In genomic region chr21:35599164-35599563, GRCh38 we compare ENCODE assay signal across 17 cellular contexts.
DNase-seq lines count a peak whose midpoint lies in the region; ATAC-seq, FAIRE-seq and TF ChIP-seq lines count a peak whose summit lies in the region.
"Had no signal": no experiment of that assay in that cellular context is flagged by ENCODE, and none has a peak within 500 bp of the region (broad histone marks: within the 10 kb centered on the region; RNA-seq: fewer than 3 reads in every experiment).

No MANE protein-coding gene starts in this region.

- WGBS in adrenal gland, 4 donors: 49 to 60% (median 54%) methylated on average over 8 of the region's 8 CpGs

- no peak for FAIRE-seq in GM19239 (lab: Jason Lieb, UNC)
- FAIRE-seq: GM12891, GM18507 had no signal

- DNase-seq in NCI-H146 (lab: John Stamatoyannopoulos, UW): peak; percentile 27
- peak; percentile 25 to 69 for DNase-seq in NCI-H1930 (lab: John Stamatoyannopoulos, UW)
- DNase-seq in adrenal gland: peak in 5 of 7 donors; percentile 24 to 60 (median 37)
- no peak for DNase-seq in activated CD4-positive, CD25-positive, alpha-beta regulatory T cell (lab: John Stamatoyannopoulos, UW)
- DNase-seq in GM19239 (ENCODE audit: insufficient read length, low spot score): no peak
- DNase-seq: C1 segment of cervical spinal cord; Calu3; CD4-positive, alpha-beta memory T cell; COR-L47; DMS53; DMS79 treated with DMSO at 0.1 percent for 48 hours; GF-D8; H9 had no signal

- no peaks in the 10 kb centered on the region for H3K36me3 ChIP-seq in adrenal gland (replicated peaks in 1 of 2)

- H3K4me3 ChIP-seq in adrenal gland: no peak overlapping the region

- H3K27me3 ChIP-seq in adrenal gland: no peaks in the 10 kb centered on the region

- H3K27ac ChIP-seq in adrenal gland: no peak overlapping the region

- no peaks in the 10 kb centered on the region for H3K9me3 ChIP-seq in adrenal gland (replicated peaks in 1 of 3)

- intact Hi-C loops in adrenal gland (cut with DNase I): no loop called here

- H3K4me1 ChIP-seq in adrenal gland (replicated peaks in 1 of 2): no peaks in the 10 kb centered on the region

- TF ChIP-seq POLR2A in adrenal gland (IDR thresholded peaks at IDR 0.05): no peak

- ATAC-seq in HG02759 (IDR thresholded peaks at IDR 0.05; ENCODE audit: unreplicated experiment): no peak
- ATAC-seq: HCT116 had no signal

- TF ChIP-seq CTCF in adrenal gland (IDR thresholded peaks at IDR 0.05): no peak

Comparison
In these comparisons a context has a peak if more than half of its experiments do, and no peak if none do; other contexts are left out.
1. DNase-seq: peak in NCI-H146 (single experiment), NCI-H1930 (2 of 2) and adrenal gland (5 of 7); none in activated CD4-positive, CD25-positive, alpha-beta regulatory T cell (0 of 4) and GM19239 (single experiment).